ENCODE assay signal across 9 cellular contexts in genomic region chr2:219460424-219460926, GRCh38. TPM values are rescaled to one million over a fixed set of nuclear protein-coding genes. Genes with fewer than 3 reads are reported as not detected.
A peak's percentile ranks its signal among the peaks of the same experiment; 100 is the strongest.
DNase-seq lines count a peak whose midpoint lies in the region; ATAC-seq and TF ChIP-seq lines count a peak whose summit lies in the region.
"Had no signal": no experiment of that assay in that cellular context is flagged by ENCODE, and none has a peak within 500 bp of the region (broad histone marks: within the 10 kb centered on the region; RNA-seq: fewer than 3 reads in every experiment).

No MANE protein-coding gene starts in this region.

- POLR2A ChIA-PET in A673 (lab: Charles Lee; ENCODE audit: low non-redundant PET) (no interaction called here), PC-3 (lab: Charles Lee; ENCODE audit: unreplicated experiment) (no interaction called here)

- H3F3A ChIP-seq in PC-3 (ENCODE audit: low read length, unreplicated experiment), result no peaks in the 10 kb centered on the region

- H3K4me3 ChIP-seq in A673 (ENCODE audit: low read depth, low read length, poor library complexity, severe bottlenecking), result no peak overlapping the region
- no peak overlapping the region for H3K4me3 ChIP-seq in lower leg skin (ENCODE audit: low read depth, poor library complexity, severe bottlenecking)
- no peak overlapping the region for H3K4me3 ChIP-seq in PC-3 (ENCODE audit: low read length)

- ATAC-seq in PC-3, result no peak
- no peak for ATAC-seq in GM21381 (IDR thresholded peaks at IDR 0.05; ENCODE audit: unreplicated experiment)

- 53 to 64% methylated on average over 17 to 18 of the region's 18 CpGs for WGBS in lower leg skin, 2 donors

- H3K9me2 ChIP-seq in PC-3 (replicated peaks; ENCODE audit: low read length), result no peaks in the 10 kb centered on the region

- BruUV-seq in A673 (replicated peaks; lab: Mats Ljungman, UMichigan) (no TSS peak), PC-3 (replicated peaks; lab: Mats Ljungman, UMichigan) (no TSS peak)

- H3K4me1 ChIP-seq in A673 (ENCODE audit: insufficient read depth, low read length, poor library complexity, severe bottlenecking), result peaks cover 6% of the 10 kb centered on the region
- peaks cover 17% of the 10 kb centered on the region for H3K4me1 ChIP-seq in PC-3 (ENCODE audit: insufficient read depth, low read length)

- peak overlapping the region; percentile 72 to 80 (median 72) for H3K27ac Mint-ChIP-seq in nephron

- CTCF ChIA-PET in A673 (lab: Charles Lee), result interaction anchor here (0.6 kb wide), 1 partner anchor 72 kb away, joined by 3 read pairs; no protein-coding TSS in a partner anchor
- CTCF ChIA-PET in PC-3 (lab: Charles Lee), result no interaction called here

- H3K4me2 ChIP-seq in PC-3 (ENCODE audit: low read length), result no peak overlapping the region

- H3K27me3 Mint-ChIP-seq in nephron (ENCODE audit: low read depth), result no peaks in the 10 kb centered on the region

- no peak overlapping the region for H3K9ac ChIP-seq in PC-3 (ENCODE audit: low read length)

- peaks cover 27% of the 10 kb centered on the region for H3K4me1 Mint-ChIP-seq in nephron

- no peak for TF ChIP-seq POLR2A in lower leg skin (IDR thresholded peaks at IDR 0.05)

- no peaks in the 10 kb centered on the region for H3K27me3 ChIP-seq in A673 (replicated peaks; ENCODE audit: insufficient read depth, low read depth, low read length, poor library complexity)
- no peaks in the 10 kb centered on the region for H3K27me3 ChIP-seq in PC-3 (ENCODE audit: low read length)

- H3K36me3 Mint-ChIP-seq in nephron (ENCODE audit: low read depth), result peaks cover 8% of the 10 kb centered on the region

- H3K27ac ChIP-seq in A673 (ENCODE audit: low read depth, low read length, poor library complexity, severe bottlenecking) (peak overlapping the region; percentile 37), PC-3 (ENCODE audit: low read length) (no peak overlapping the region)

- H3K9me3 Mint-ChIP-seq in nephron, result no peaks in the 10 kb centered on the region

- H3K4me3 Mint-ChIP-seq in nephron, result peak overlapping the region in 1 of 3 experiments; percentile 70

- intact Hi-C loops in A673 (cut with micrococcal nuclease; ENCODE audit: unreplicated experiment) (no loop called here), lower leg skin (cut with DNase I; ENCODE audit: low total_unique reads) (no loop called here), PC-3 (cut with micrococcal nuclease) (no loop called here)

- no peaks in the 10 kb centered on the region for H4K20me1 ChIP-seq in PC-3 (ENCODE audit: low read length)

- TF ChIP-seq CTCF in A673 (conservative IDR thresholded peaks at IDR 0.05; ENCODE audit: low read depth, low read length) (no peak), nephron (IDR thresholded peaks at IDR 0.05; ENCODE audit: unreplicated experiment in 3 of 3) (no peak), lower leg skin (IDR thresholded peaks at IDR 0.05) (no peak), PC-3 (conservative IDR thresholded peaks at IDR 0.05; ENCODE audit: low read depth, low read length) (no peak)

- DNase-seq in A673 (ENCODE audit: low spot score), result no peak
- DNase-seq in NCI-H510A (lab: John Stamatoyannopoulos, UW), result peak; percentile 71
- peak; percentile 85 for DNase-seq in fibroblast of peridontal ligament (ENCODE audit: extremely low read depth)
- DNase-seq in lower leg skin (ENCODE audit: low spot score in 2 of 2), result no peak
- no peak for DNase-seq in NCI-H1436 (lab: John Stamatoyannopoulos, UW)
- no peak for DNase-seq in PC-3

- no peaks in the 10 kb centered on the region for H3K79me2 ChIP-seq in PC-3 (ENCODE audit: low read length)

- H3K36me3 ChIP-seq in A673 (ENCODE audit: insufficient read depth, low read length, poor library complexity, severe bottlenecking), result no peaks in the 10 kb centered on the region
- peaks cover 3% of the 10 kb centered on the region; the same call in 1 of the 2 replicates for H3K36me3 ChIP-seq in PC-3 (ENCODE audit: low read depth, low read length)

- no peaks in the 10 kb centered on the region for H3K9me3 ChIP-seq in A673 (ENCODE audit: low read depth, low read length, poor library complexity, severe bottlenecking)
- H3K9me3 ChIP-seq in PC-3 (ENCODE audit: low read length), result no peaks in the 10 kb centered on the region

- H2AFZ ChIP-seq in PC-3 (ENCODE audit: low read length), result no peak overlapping the region

RNA-seq across cellular contexts. Expression of gene SPEG, which starts 25.8 kb away (rescaled TPM):
- total RNA-seq in A673 (2021), result 8.4 and 15.7 TPM in 2 replicates
- 10 to 100 TPM in 1 of 4 donors, 1 to 10 TPM in 3; 3.3 to 11.4 (median 5.3) TPM for total RNA-seq in lower leg skin
- total RNA-seq in PC-3 (2014; rRNA removed), result 30.7 and 45.2 TPM in 2 replicates

RNA-seq across cellular contexts. Expression of gene GMPPA, which starts 38.2 kb away (rescaled TPM):
- total RNA-seq in A673 (2021) (32.1 and 45.8 TPM in 2 replicates), lower leg skin (10 to 100 TPM in 3 of 4 donors, 1 to 10 TPM in 1; 5.4 to 29.9 (median 19.8) TPM), PC-3 (2014; rRNA removed) (78.1 and 85.7 TPM in 2 replicates)

RNA-seq across cellular contexts. Expression of gene DES, which starts 42.3 kb away (rescaled TPM):
- total RNA-seq in A673 (2021), result not detected in 2 replicates
- 100 to 1,000 TPM in 1 of 4 donors, 10 to 100 TPM in 3; 19.4 to 163 (median 37.8) TPM for total RNA-seq in lower leg skin
- not detected in 2 replicates for total RNA-seq in PC-3 (2014; rRNA removed)
- total RNA-seq: endothelial cell of umbilical vein had no signal

RNA-seq across cellular contexts. Expression of gene ASIC4, which starts 53.8 kb away (rescaled TPM):
- total RNA-seq in A673 (2021), result 0.45 and 1.2 TPM in 2 replicates
- total RNA-seq in lower leg skin, result under 1 TPM in 1 of 4 donors, not detected in 3; 0.26 TPM
- total RNA-seq in PC-3 (2014; rRNA removed), result 0.11 TPM in 1 of 2 replicates, not detected in the other
- total RNA-seq: endothelial cell of umbilical vein had no signal

Comparison
In these comparisons a context has a peak if more than half of its experiments do, and no peak if none do; other contexts are left out.
1. DNase-seq: peak in NCI-H510A (single experiment) and fibroblast of peridontal ligament (single experiment); none in A673 (single experiment), lower leg skin (0 of 2), NCI-H1436 (single experiment) and PC-3 (single experiment).
2. RNA of gene DES, which starts 42.3 kb away (total RNA-seq): 19.4 to 163 TPM in lower leg skin; not detected in A673 and not detected in PC-3; every median in the first group is over 10 times any median in the second.